Comparison of ENCODE assay signal across 1 cellular context in genomic region chr14:86999076-86999475, GRCh38.
TF ChIP-seq lines count a peak whose summit lies in the region.

No MANE protein-coding gene starts in this region.

TF ChIP-seq in SK-N-SH treated with all-trans-retinoic acid at 6 μM for 48 hours, 23 proteins besides CTCF, POLR2A, EP300 and RAD21 (continued from another document):
- TF ChIP-seq CREB5 (CRISPR knock-in tag; IDR thresholded peaks at IDR 0.05; ENCODE audit: low read depth), result no peak
- no peak for TF ChIP-seq RARB (CRISPR knock-in tag; IDR thresholded peaks at IDR 0.05)
- no peak for TF ChIP-seq TSHZ2 (CRISPR knock-in tag; IDR thresholded peaks at IDR 0.05)
- TF ChIP-seq OSR1 (CRISPR knock-in tag; IDR thresholded peaks at IDR 0.05), result no peak
- TF ChIP-seq ZFP3 (CRISPR knock-in tag; IDR thresholded peaks at IDR 0.05), result no peak
- TF ChIP-seq ZNF565 (CRISPR knock-in tag; conservative IDR thresholded peaks at IDR 0.05; ENCODE audit: low read depth), result no peak
- TF ChIP-seq PATZ1 (CRISPR knock-in tag; IDR thresholded peaks at IDR 0.05; ENCODE audit: borderline replicate concordance), result no peak
- no peak for TF ChIP-seq ESRRG (CRISPR knock-in tag; IDR thresholded peaks at IDR 0.05)
- no peak for TF ChIP-seq ZFP30 (CRISPR knock-in tag; IDR thresholded peaks at IDR 0.05)
- TF ChIP-seq ISL1 (CRISPR knock-in tag; IDR thresholded peaks at IDR 0.05), result no peak
- no peak for TF ChIP-seq ZNF8 (CRISPR knock-in tag; IDR thresholded peaks at IDR 0.05)
- TF ChIP-seq ARNTL (CRISPR knock-in tag; IDR thresholded peaks at IDR 0.05; ENCODE audit: borderline replicate concordance, low read depth), result no peak
- no peak for TF ChIP-seq TOX (CRISPR knock-in tag; IDR thresholded peaks at IDR 0.05; ENCODE audit: borderline replicate concordance)
- TF ChIP-seq ZNF70 (CRISPR knock-in tag; IDR thresholded peaks at IDR 0.05), result no peak
